Comparison of ENCODE assay signal across 3 cellular contexts in the genomic region with DNA sequence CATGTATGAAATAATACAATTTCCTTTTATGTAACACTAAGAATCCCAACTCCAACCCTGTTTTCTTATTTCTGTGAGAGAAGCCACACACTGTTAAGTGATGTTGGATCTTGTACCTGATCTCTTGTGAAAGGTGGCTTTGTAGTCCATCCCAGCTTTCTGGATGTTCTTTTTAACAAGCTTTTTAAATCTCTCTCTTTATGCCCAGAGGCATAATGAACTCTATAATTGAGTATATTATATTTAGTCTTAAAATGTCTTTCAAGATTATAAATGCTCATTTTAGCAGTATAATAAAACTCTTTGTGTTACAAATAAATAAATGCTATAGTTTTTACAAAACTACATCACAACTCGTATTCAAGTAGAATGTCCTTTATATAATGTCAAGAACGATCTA.
"Had no signal": no experiment of that assay in that cellular context is flagged by ENCODE, and none has a peak within 500 bp of the region (broad histone marks: within the 10 kb centered on the region; RNA-seq: fewer than 3 reads in every experiment).

No MANE protein-coding gene starts in this region.

- DNase-seq: H9, HCEC 1CT, IMR-90 had no signal
